Comparison of ENCODE assay signal across 21 cellular contexts in genomic region chr13:25632166-25632888, GRCh38.
DNase-seq lines count a peak whose midpoint lies in the region; ATAC-seq, FAIRE-seq and TF ChIP-seq lines count a peak whose summit lies in the region.
"Had no signal": no experiment of that assay in that cellular context is flagged by ENCODE, and none has a peak within 500 bp of the region (broad histone marks: within the 10 kb centered on the region; RNA-seq: fewer than 3 reads in every experiment).

No MANE protein-coding gene starts in this region.

- POLR2A ChIA-PET in IMR-90 (lab: Charles Lee; ENCODE audit: unreplicated experiment) (no interaction called here), H1 (lab: Charles Lee; ENCODE audit: partially characterized antibody) (no interaction called here)

- H3K9me3 ChIP-seq in IMR-90 (ENCODE audit: control insufficient read depth, insufficient read depth, low read length) (no peaks in the 10 kb centered on the region), H1 (ENCODE audit: insufficient read depth in 2 of 2, low read depth in 1 of 2, low read length in 1 of 2) (peaks cover 3 to 6% of the 10 kb centered on the region in 2 experiments; a peak in 2 of 4 replicates)
- H3K9me3 ChIP-seq: A549, SJCRH30 had no signal

- H2AFZ ChIP-seq in IMR-90 (replicated peaks; ENCODE audit: low read length, poor library complexity) (no peak overlapping the region), H1 (ENCODE audit: low read length) (peak overlapping the region; percentile 22; the same call in 1 of the 2 replicates)

- no peak overlapping the region for H4K91ac ChIP-seq in IMR-90 (ENCODE audit: insufficient read depth, low read depth, low read length)
- no peak overlapping the region for H4K91ac ChIP-seq in H1 (replicated peaks; ENCODE audit: insufficient read length, low read length)

- no peaks in the 10 kb centered on the region for H3K27me3 ChIP-seq in IMR-90 (ENCODE audit: control insufficient read depth, insufficient read depth, low read length)
- no peaks in the 10 kb centered on the region for H3K27me3 ChIP-seq in H1 (replicated peaks in 1 of 4; ENCODE audit: control insufficient read depth in 3 of 4, extremely low read depth in 1 of 4, insufficient read depth in 3 of 4, low read length in 3 of 4)
- H3K27me3 ChIP-seq in mesendoderm (ENCODE audit: insufficient read depth, low read length, poor library complexity), result no peaks in the 10 kb centered on the region
- H3K27me3 ChIP-seq: SJCRH30 had no signal

- H3K18ac ChIP-seq in IMR-90 (ENCODE audit: low read depth, low read length), result no peak overlapping the region
- H3K18ac ChIP-seq in H1 (ENCODE audit: extremely low read depth, low read length), result no peak overlapping the region
- no peak overlapping the region for H3K18ac ChIP-seq in mesendoderm (ENCODE audit: low read length)

- H3K9me1 ChIP-seq in IMR-90 (ENCODE audit: insufficient read depth, low read length), result no peaks in the 10 kb centered on the region

- no TSS peak for BruUV-seq in IMR-90 (replicated peaks; lab: Mats Ljungman, UMichigan)

- no peak for TF ChIP-seq POLR2A in IMR-90 (IDR thresholded peaks at IDR 0.05; ENCODE audit: low read depth, low read length)
- TF ChIP-seq POLR2A in H1 (IDR thresholded peaks at IDR 0.05; ENCODE audit: control extremely low read depth in 1 of 2, low read depth in 2 of 2, low read length in 2 of 2), result no peak

- TF ChIP-seq CTCF in IMR-90 (conservative IDR thresholded peaks at IDR 0.05; ENCODE audit: low read depth, low read length), result no peak
- TF ChIP-seq CTCF in H1 (IDR thresholded peaks at IDR 0.05; ENCODE audit: control extremely low read depth in 1 of 3, insufficient read depth in 1 of 3, low read depth in 1 of 3, low read length in 3 of 3), result no peak

- no peak overlapping the region for H3K27ac ChIP-seq in IMR-90 (ENCODE audit: insufficient read depth, low read length)
- H3K27ac ChIP-seq in H1 (ENCODE audit: low read depth, low read length), result no peak overlapping the region
- no peak overlapping the region for H3K27ac ChIP-seq in mesendoderm (ENCODE audit: low read depth, low read length)
- H3K27ac ChIP-seq: A549 had no signal

- no peak overlapping the region for H2BK12ac ChIP-seq in H1 (ENCODE audit: low read depth, low read length)

- intact Hi-C loops in IMR-90 (cut with micrococcal nuclease), result no loop called here

- CTCF ChIA-PET in IMR-90 (lab: Yijun Ruan, JAX) (no interaction called here), H1 (lab: Charles Lee; ENCODE audit: partially characterized antibody) (no interaction called here)

- TF ChIP-seq RAD21 in IMR-90 (IDR thresholded peaks at IDR 0.05; ENCODE audit: low read length) (no peak), H1 (IDR thresholded peaks at IDR 0.05 in 1 of 2, conservative IDR thresholded peaks at IDR 0.05 in 1 of 2; ENCODE audit: low read depth in 2 of 2, low read length in 2 of 2) (no peak)

- H4K5ac ChIP-seq in IMR-90 (ENCODE audit: low read depth, low read length) (no peak overlapping the region), H1 (ENCODE audit: insufficient read length, low read depth, low read length) (no peak overlapping the region), mesendoderm (ENCODE audit: low read length) (no peak overlapping the region)

- no peak overlapping the region for H3K4me2 ChIP-seq in IMR-90 (ENCODE audit: low read depth, low read length)
- H3K4me2 ChIP-seq in H1 (ENCODE audit: insufficient read depth in 1 of 2, low read depth in 2 of 2, low read length in 2 of 2), result peak overlapping the region in 1 of 2 experiments; percentile 14; a peak in 2 of 4 replicates
- no peak overlapping the region for H3K4me2 ChIP-seq in mesendoderm (ENCODE audit: low read length)
- H3K4me2 ChIP-seq: A549 had no signal

- H2AK5ac ChIP-seq in IMR-90 (ENCODE audit: low read depth, low read length) (no peak overlapping the region), H1 (ENCODE audit: low read depth, low read length) (no peak overlapping the region), mesendoderm (ENCODE audit: low read length) (no peak overlapping the region)

- peak; percentile 76 for FAIRE-seq in H1 (lab: Jason Lieb, UNC)
- FAIRE-seq: A549, K562 had no signal

- dilution Hi-C loops in IMR-90 (cut with HindIII; ENCODE audit: low sequenced_read_pairs, unreplicated experiment), result no loop called here

- no peaks in the 10 kb centered on the region for H3K23me2 ChIP-seq in H1 (ENCODE audit: low read depth, low read length)

- no peak overlapping the region for H3K56ac ChIP-seq in IMR-90 (ENCODE audit: extremely low read depth, insufficient read depth, low read length)
- H3K56ac ChIP-seq in H1 (replicated peaks; ENCODE audit: insufficient read length, low read depth, low read length), result no peak overlapping the region
- H3K56ac ChIP-seq in mesendoderm (ENCODE audit: low read length), result no peak overlapping the region

- no peaks in the 10 kb centered on the region for H3K4me1 ChIP-seq in IMR-90 (ENCODE audit: control insufficient read depth, insufficient read depth, low read length)
- H3K4me1 ChIP-seq in H1 (replicated peaks in 1 of 4; ENCODE audit: control insufficient read depth in 3 of 4, insufficient read depth in 4 of 4, low read length in 3 of 4), result peaks cover 0 to 15% (median 9%) of the 10 kb centered on the region in 4 experiments; a peak in 4 of 7 replicates
- H3K4me1 ChIP-seq in mesendoderm (ENCODE audit: control insufficient read depth, low read depth, low read length), result no peaks in the 10 kb centered on the region
- H3K4me1 ChIP-seq: A549 had no signal

- no peaks in the 10 kb centered on the region for H3K79me2 ChIP-seq in H1 (ENCODE audit: control insufficient read depth in 1 of 2, insufficient read depth in 2 of 2, low read length in 2 of 2)
- H3K79me2 ChIP-seq in mesendoderm (ENCODE audit: control insufficient read depth, insufficient read depth, low read length), result no peaks in the 10 kb centered on the region

- H4K20me1 ChIP-seq in IMR-90 (ENCODE audit: insufficient read depth, low read length) (no peaks in the 10 kb centered on the region), H1 (replicated peaks in 1 of 2; ENCODE audit: control insufficient read depth in 1 of 2, insufficient read depth in 2 of 2, low read length in 2 of 2) (no peaks in the 10 kb centered on the region)

- no peak overlapping the region for H2BK15ac ChIP-seq in IMR-90 (ENCODE audit: low read depth, low read length)
- no peak overlapping the region for H2BK15ac ChIP-seq in H1 (ENCODE audit: low read length)
- no peak overlapping the region for H2BK15ac ChIP-seq in mesendoderm (replicated peaks; ENCODE audit: low read depth)

- H3K23ac ChIP-seq in IMR-90 (ENCODE audit: low read depth, low read length) (no peak overlapping the region), H1 (ENCODE audit: insufficient read length) (no peak overlapping the region), mesendoderm (ENCODE audit: low read length) (no peak overlapping the region)

- no peaks in the 10 kb centered on the region for H3K36me3 ChIP-seq in IMR-90 (ENCODE audit: control insufficient read depth, insufficient read depth, low read length)
- H3K36me3 ChIP-seq in H1 (ENCODE audit: control insufficient read depth in 2 of 4, insufficient read depth in 4 of 4, low read length in 3 of 4), result no peaks in the 10 kb centered on the region
- H3K36me3 ChIP-seq in mesendoderm (ENCODE audit: control insufficient read depth, insufficient read depth, low read length), result no peaks in the 10 kb centered on the region
- H3K36me3 ChIP-seq: SJCRH30 had no signal

- no peak overlapping the region for H3K4ac ChIP-seq in IMR-90 (ENCODE audit: low read depth, low read length)
- H3K4ac ChIP-seq in H1 (replicated peaks; ENCODE audit: insufficient read length, low read depth, low read length), result no peak overlapping the region
- no peak overlapping the region for H3K4ac ChIP-seq in mesendoderm (ENCODE audit: low read depth, low read length)

- in situ Hi-C loops in IMR-90 (cut with MboI; ENCODE audit: low sequenced_read_pairs), result no loop called here

- DNase-seq in Daoy (ENCODE audit: low read depth) (peak; percentile 9), IMR-90 (no peak), H1 (ENCODE audit: low read depth in 1 of 2, low spot score in 2 of 2) (peak in 1 of 2 experiments; percentile 55), mesendoderm (peak; percentile 33), anterior cingulate cortex (lab: John Stamatoyannopoulos, UW) (no peak), 8988T (no peak)
- DNase-seq: C1 segment of cervical spinal cord; CD8-positive, alpha-beta memory T cell; HCEC 1CT; MV-4-11; NCI-H1417; NCI-H187; NCI-H2107; NCI-H510A; NCI-H748 treated with DMSO at 0.1 percent for 48 hours; PC-3; SJCRH30 had no signal

- WGBS in IMR-90 (ENCODE audit: extremely low coverage in 2 of 2, insufficient read length in 1 of 2), 2 experiments, result 100% methylated on average over 2 of the region's 8 CpGs; no CpG with 5 or more reads in 1 of the 2 experiments
- WGBS in H1 (ENCODE audit: extremely low coverage in 1 of 2, insufficient coverage in 1 of 2, insufficient read length in 1 of 2, insufficient replicate concordance in 2 of 2, low coverage in 1 of 2, low lambda C conversion rate in 2 of 2, missing lambda C conversion rate in 1 of 2), 2 experiments, result 51% methylated on average over 8 of the region's 8 CpGs; no CpG with 5 or more reads in 1 of the 2 experiments
- WGBS in mesendoderm (ENCODE audit: extremely low coverage, insufficient coverage, low lambda C conversion rate), result no CpG with 5 or more reads among the region's 8 CpGs

- H2BK5ac ChIP-seq in IMR-90 (ENCODE audit: low read depth, low read length, poor library complexity, severe bottlenecking), result no peak overlapping the region
- H2BK5ac ChIP-seq in H1 (ENCODE audit: low read depth, low read length), result 0 out of 2 replicates have a peak overlapping the region, but pooled peaks have one; percentile 11
- H2BK5ac ChIP-seq in mesendoderm (ENCODE audit: low read length), result no peak overlapping the region

- H2BK20ac ChIP-seq in IMR-90 (ENCODE audit: low read depth, low read length) (no peak overlapping the region), H1 (ENCODE audit: low read length) (no peak overlapping the region)

- H3K79me1 ChIP-seq in IMR-90 (ENCODE audit: low read depth in 1 of 2, low read length in 2 of 2) (no peaks in the 10 kb centered on the region), H1 (ENCODE audit: low read depth, low read length) (no peaks in the 10 kb centered on the region), mesendoderm (ENCODE audit: low read length) (no peaks in the 10 kb centered on the region)

- H3K4me3 ChIP-seq in IMR-90 (ENCODE audit: insufficient read depth, low read depth, low read length) (no peak overlapping the region), H1 (ENCODE audit: extremely low read depth in 1 of 4, insufficient read depth in 2 of 4, low read depth in 3 of 4, low read length in 4 of 4) (peak overlapping the region in 1 of 4 experiments; percentile 4; a peak in 1 of 8 replicates), mesendoderm (ENCODE audit: low read length) (no peak overlapping the region)
- H3K4me3 ChIP-seq: A549, K562, SJCRH30 had no signal

- H3K9ac ChIP-seq in IMR-90 (ENCODE audit: low read depth, low read length), result no peak overlapping the region
- H3K9ac ChIP-seq in H1 (replicated peaks in 1 of 4; ENCODE audit: extremely low read depth in 1 of 4, low read depth in 3 of 4, low read length in 3 of 4), result no peak overlapping the region
- H3K9ac ChIP-seq in mesendoderm (ENCODE audit: low read length), result no peak overlapping the region

- H3K14ac ChIP-seq in IMR-90 (replicated peaks; ENCODE audit: low read depth, low read length), result no peak overlapping the region
- H3K14ac ChIP-seq in H1 (ENCODE audit: insufficient read length), result no peak overlapping the region

- peak overlapping the region; percentile 37 for H2AK9ac ChIP-seq in IMR-90 (replicated peaks; ENCODE audit: low read depth, low read length, poor library complexity)

- H4K8ac ChIP-seq in IMR-90 (ENCODE audit: low read depth in 2 of 2, low read length in 2 of 2) (no peak overlapping the region), H1 (ENCODE audit: extremely low read depth, insufficient read depth, low read length) (no peak overlapping the region), mesendoderm (ENCODE audit: low read depth, low read length) (no peak overlapping the region)

- TF ChIP-seq EP300 in H1 (IDR thresholded peaks at IDR 0.05; ENCODE audit: borderline replicate concordance in 1 of 2, low read depth in 2 of 2, low read length in 2 of 2), result no peak

- no peak for ATAC-seq in IMR-90 (ENCODE audit: low read depth)
- no peak for ATAC-seq in GM19463 (IDR thresholded peaks at IDR 0.05; ENCODE audit: unreplicated experiment)
- no peak for ATAC-seq in HG02840 (IDR thresholded peaks at IDR 0.05; ENCODE audit: low FRiP score, unreplicated experiment)
- ATAC-seq: A549, K562, PC-3 had no signal

- H2BK120ac ChIP-seq in IMR-90 (ENCODE audit: low read depth, low read length) (no peak overlapping the region), H1 (replicated peaks; ENCODE audit: low read depth, low read length) (no peak overlapping the region), mesendoderm (ENCODE audit: low read depth, low read length) (no peak overlapping the region)

Comparison
In these comparisons a context has a peak if more than half of its experiments do, and no peak if none do; other contexts are left out.
1. DNase-seq: peak in Daoy (single experiment) and mesendoderm (single experiment); none in IMR-90 (single experiment), anterior cingulate cortex (0 of 58) and 8988T (single experiment).